Comparison of ENCODE assay signal across 1 cellular context in genomic region chr12:47207005-47207717, GRCh38.
TF ChIP-seq lines count a peak whose summit lies in the region.

No MANE protein-coding gene starts in this region.

TF ChIP-seq in SK-N-SH treated with all-trans-retinoic acid at 6 μM for 48 hours, 23 proteins besides CTCF, POLR2A, EP300 and RAD21 (continued from another document):
- TF ChIP-seq BACH2 (CRISPR knock-in tag; IDR thresholded peaks at IDR 0.05; ENCODE audit: borderline replicate concordance) (no peak), ZNF70 (CRISPR knock-in tag; IDR thresholded peaks at IDR 0.05) (no peak)
